ENCODE assay signal across 9 cellular contexts in the genomic region with DNA sequence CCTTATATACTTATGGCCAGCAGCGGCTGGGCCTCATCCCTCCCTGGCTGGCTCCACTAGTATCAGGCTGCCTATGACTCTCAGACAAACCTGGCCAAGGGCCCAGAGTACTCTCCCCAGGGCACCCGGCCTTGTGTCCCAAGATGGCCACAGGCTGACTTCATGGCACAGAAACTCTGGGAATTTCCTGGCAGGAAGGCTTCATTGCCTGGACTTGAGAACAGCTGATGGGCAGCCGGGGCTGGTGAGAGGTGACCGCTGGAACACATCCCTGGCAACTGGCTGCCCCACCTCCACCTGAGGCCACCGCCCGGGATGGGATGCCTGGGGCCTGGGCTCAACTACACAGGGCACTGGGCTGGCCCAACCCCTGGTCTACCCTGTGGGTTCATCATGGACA. TPM values are rescaled to one million over a fixed set of nuclear protein-coding genes. Genes with fewer than 3 reads are reported as not detected.
DNase-seq lines count a peak whose midpoint lies in the region; ATAC-seq and TF ChIP-seq lines count a peak whose summit lies in the region.
"Had no signal": no experiment of that assay in that cellular context is flagged by ENCODE, and none has a peak within 500 bp of the region (broad histone marks: within the 10 kb centered on the region; RNA-seq: fewer than 3 reads in every experiment).

No MANE protein-coding gene starts in this region.

- H3K4me1 ChIP-seq in thoracic aorta (ENCODE audit: control insufficient read depth in 1 of 2, low read depth in 2 of 2), result peaks cover 39 to 68% of the 10 kb centered on the region in 2 donors

- ATAC-seq in thoracic aorta (ENCODE audit: insufficient number of reproducible peaks, low FRiP score, low read depth), result peak; percentile 63
- no peak for ATAC-seq in HG03045 (IDR thresholded peaks at IDR 0.05; ENCODE audit: unreplicated experiment)
- ATAC-seq: left lobe of liver had no signal

- H3K27me3 ChIP-seq in thoracic aorta (replicated peaks; ENCODE audit: insufficient read depth), result no peaks in the 10 kb centered on the region

- peak; percentile 89 for DNase-seq in HS-5 (ENCODE audit: low read depth)
- peak; percentile 95 to 97 for DNase-seq in cardiac fibroblast (ENCODE audit: low read depth in 2 of 2)
- DNase-seq in islet precursor cell, result peak; percentile 74
- DNase-seq in thoracic aorta (ENCODE audit: low spot score), result peak; percentile 88
- no peak for DNase-seq in GF-D8 (lab: John Stamatoyannopoulos, UW)
- DNase-seq in activated gamma-delta T cell treated with Interleukin-2 at 50 U/mL for 16 hours, result no peak
- DNase-seq in NCI-H2081 treated with DMSO at 0.1 percent for 48 hours (lab: John Stamatoyannopoulos, UW), result no peak

- H3K9me3 ChIP-seq in thoracic aorta, result no peaks in the 10 kb centered on the region

- H3K4me3 ChIP-seq in cardiac fibroblast (replicated peaks in 1 of 2; ENCODE audit: low read depth in 2 of 2, low read length in 2 of 2), result peak overlapping the region in 1 of 2 donors; percentile 21
- peak overlapping the region; percentile 86 for H3K4me3 ChIP-seq in thoracic aorta

- peaks cover 3% of the 10 kb centered on the region for H3K36me3 ChIP-seq in thoracic aorta

- H3K27ac ChIP-seq in thoracic aorta, result peak overlapping the region; percentile 90 to 91

- no peak for TF ChIP-seq CTCF in cardiac fibroblast (IDR thresholded peaks at IDR 0.05; ENCODE audit: low read depth, low read length)
- TF ChIP-seq CTCF in thoracic aorta (IDR thresholded peaks at IDR 0.05), result no peak

RNA-seq across cellular contexts. Expression of a gene that starts 3.3 kb away (rescaled TPM):
- total RNA-seq in thoracic aorta, result 100 to 1,000 TPM; 368 to 393 TPM

RNA-seq across cellular contexts. Expression of a gene that starts 29.3 kb away (rescaled TPM):
- 10 to 100 TPM; 20.8 to 45.4 TPM for total RNA-seq in thoracic aorta

RNA-seq across cellular contexts. Expression of a gene that starts 59.9 kb away (rescaled TPM):
- total RNA-seq in thoracic aorta, result 100 to 1,000 TPM in 1 of 2 donors, 10 to 100 TPM in 1; 89.2 to 234 TPM

Comparison
In these comparisons a context has a peak if more than half of its experiments do, and no peak if none do; other contexts are left out.
1. DNase-seq: peak in HS-5 (single experiment), cardiac fibroblast (2 of 2), islet precursor cell (single experiment) and thoracic aorta (single experiment); none in GF-D8 (single experiment), activated gamma-delta T cell treated with Interleukin-2 at 50 U/mL for 16 hours (single experiment) and NCI-H2081 treated with DMSO at 0.1 percent for 48 hours (single experiment).